8 cellular contexts compared by ENCODE assay signal in genomic region chr2:99140860-99141109, GRCh38. TPM values are rescaled to one million over a fixed set of nuclear protein-coding genes. Genes with fewer than 3 reads are reported as not detected.
DNase-seq lines count a peak whose midpoint lies in the region; ATAC-seq and TF ChIP-seq lines count a peak whose summit lies in the region.

No MANE protein-coding gene starts in this region.

- H3K27me3 ChIP-seq in DOHH2 (ENCODE audit: control insufficient read depth, low read length) (no peaks in the 10 kb centered on the region), breast epithelium (no peaks in the 10 kb centered on the region)

- TF ChIP-seq CTCF in DOHH2 (IDR thresholded peaks at IDR 0.05; ENCODE audit: low read depth, low read length, poor library complexity, severe bottlenecking), result no peak
- TF ChIP-seq CTCF in breast epithelium (IDR thresholded peaks at IDR 0.05), result no peak

- intact Hi-C loops in breast epithelium (cut with DNase I; ENCODE audit: low total_unique reads), result loop anchor here (10.0 kb wide), 1 partner anchor 1424 kb away; the partner anchor contains the start of gene PDCL3

- no peaks in the 10 kb centered on the region for H4K20me1 ChIP-seq in DOHH2 (ENCODE audit: control insufficient read depth, insufficient read depth, low read depth, low read length)

- no peaks in the 10 kb centered on the region for H3K9me3 Mint-ChIP-seq in memory B cell

- H3K9me3 ChIP-seq in DOHH2 (ENCODE audit: control insufficient read depth, insufficient read depth, low read length), result no peaks in the 10 kb centered on the region
- no peaks in the 10 kb centered on the region for H3K9me3 ChIP-seq in breast epithelium

- H3K4me1 ChIP-seq in DOHH2 (ENCODE audit: control insufficient read depth, low read length) (peaks cover 26% of the 10 kb centered on the region), breast epithelium (peaks cover 0 to 6% of the 10 kb centered on the region in 2 donors)

- H3K36me3 ChIP-seq in DOHH2 (ENCODE audit: control insufficient read depth, low read length) (no peaks in the 10 kb centered on the region), breast epithelium (no peaks in the 10 kb centered on the region)

- H3K4me3 Mint-ChIP-seq in memory B cell, result peak overlapping the region; percentile 87

- H3K4me3 ChIP-seq in DOHH2 (ENCODE audit: low read length) (peak overlapping the region; percentile 88), breast epithelium (peak overlapping the region; percentile 83 to 96 (median 95))

- H3K27ac Mint-ChIP-seq in memory B cell, result peak overlapping the region; percentile 96

- ATAC-seq in GM21515 (IDR thresholded peaks at IDR 0.05; ENCODE audit: unreplicated experiment) (peak; percentile 30), memory B cell (ENCODE audit: low read depth) (no peak)

- TF ChIP-seq EP300 in Ishikawa (IDR thresholded peaks at IDR 0.05; ENCODE audit: borderline replicate concordance), result no peak

- H3F3A ChIP-seq in DOHH2 (ENCODE audit: control insufficient read depth, insufficient read depth), result 0 out of 2 replicates have a peak, but pooled peaks cover 4% of the 10 kb centered on the region

- DNase-seq in breast epithelium (ENCODE audit: low spot score in 2 of 2) (no peak), memory B cell (ENCODE audit: low spot score in 2 of 2) (no peak), OCI-M2 (lab: John Stamatoyannopoulos, UW; ENCODE audit: unreplicated experiment) (no peak), NCI-H2171 treated with DMSO at 0.1 percent for 48 hours (lab: John Stamatoyannopoulos, UW) (no peak)
- DNase-seq in activated effector memory CD4-positive, alpha-beta T cell treated with Interleukin-2 at 50 U/mL for 16 hours, result no peak

- H3K27ac ChIP-seq in DOHH2 (ENCODE audit: low read depth, low read length) (peak overlapping the region; percentile 57), breast epithelium (peak overlapping the region; percentile 95 to 96)

- H3K4me1 Mint-ChIP-seq in memory B cell, result peaks cover 8% of the 10 kb centered on the region

- TF ChIP-seq POLR2A in breast epithelium (IDR thresholded peaks at IDR 0.05), result no peak

- H3K9me2 ChIP-seq in DOHH2 (replicated peaks; ENCODE audit: control insufficient read depth, low read length), result no peaks in the 10 kb centered on the region

- H3K4me2 ChIP-seq in DOHH2 (ENCODE audit: low read length), result peak overlapping the region; percentile 94

- TF ChIP-seq RAD21 in Ishikawa (IDR thresholded peaks at IDR 0.05; ENCODE audit: low read depth), result no peak

- no peaks in the 10 kb centered on the region for H3K27me3 Mint-ChIP-seq in memory B cell

- H3K36me3 Mint-ChIP-seq in memory B cell, result peaks cover 7% of the 10 kb centered on the region

- H3K79me2 ChIP-seq in DOHH2 (ENCODE audit: control insufficient read depth, low read length), result peaks cover 13% of the 10 kb centered on the region

TF ChIP-seq in Ishikawa, 13 proteins besides CTCF, POLR2A, EP300 and RAD21:
- TF ChIP-seq USF1 (IDR thresholded peaks at IDR 0.05) (no peak), MAX (IDR thresholded peaks at IDR 0.05) (peak; percentile 71)

RNA-seq across cellular contexts. Expression of gene C2orf15, which starts 0.7 kb away (rescaled TPM):
- 1 to 10 TPM; 1.6 to 4.8 (median 2.6) TPM for total RNA-seq in breast epithelium

RNA-seq across cellular contexts. Expression of gene TSGA10, which starts 14.0 kb away (rescaled TPM):
- total RNA-seq in breast epithelium, result 10 to 100 TPM in 2 of 3 donors, 1 to 10 TPM in 1; 7.2 to 40.2 (median 17.1) TPM

RNA-seq across cellular contexts. Expression of gene LIPT1, which starts 14.0 kb away (rescaled TPM):
- 10 to 100 TPM in 2 of 3 donors, 1 to 10 TPM in 1; 9.8 to 11.0 (median 10.8) TPM for total RNA-seq in breast epithelium

RNA-seq across cellular contexts. Expression of gene MITD1, which starts 40.1 kb away (rescaled TPM):
- 10 to 100 TPM; 23.6 to 41.1 (median 33.3) TPM for total RNA-seq in breast epithelium

RNA-seq across cellular contexts. Expression of gene MRPL30, which starts 40.2 kb away (rescaled TPM):
- 10 to 100 TPM; 30.4 to 37.5 (median 35.1) TPM for total RNA-seq in breast epithelium
